Comparison of ENCODE assay signal across 17 cellular contexts in the genomic region with DNA sequence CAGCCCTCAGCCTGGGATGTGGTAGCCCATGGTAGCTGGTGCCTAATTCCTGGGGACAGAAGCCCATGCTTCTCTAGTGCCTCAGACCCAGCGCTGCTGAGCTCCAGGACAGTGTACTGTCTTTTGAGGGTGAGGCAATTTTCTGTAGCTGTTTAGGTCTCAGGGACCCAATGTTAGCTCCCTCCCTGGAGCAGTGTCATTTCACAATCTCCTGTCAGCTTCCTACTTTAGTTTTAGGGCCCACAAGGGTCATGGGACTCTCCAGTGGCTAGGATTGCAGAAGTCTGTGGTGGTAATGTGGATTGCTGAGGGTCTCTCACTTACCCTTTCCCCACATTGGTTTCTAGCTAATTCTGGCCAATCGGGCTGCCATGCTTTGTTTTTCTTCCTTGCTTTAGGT.
"Had no signal": no experiment of that assay in that cellular context is flagged by ENCODE, and none has a peak within 500 bp of the region (broad histone marks: within the 10 kb centered on the region; RNA-seq: fewer than 3 reads in every experiment).

No MANE protein-coding gene starts in this region.

- H3K27ac ChIP-seq: ascending aorta, breast epithelium, heart right ventricle, neutrophil, skin epidermis, transverse colon had no signal

- H3K9me3 ChIP-seq: ascending aorta, breast epithelium, mucosa of descending colon, neutrophil, transverse colon had no signal

- DNase-seq: activated CD4-positive, alpha-beta memory T cell treated with anti-CD3 and anti-CD28 coated beads, Interleukin-2, amount 10 ng/mL, durations not matched to agents 7 days and 5 days; activated CD4-positive, alpha-beta T cell treated with anti-CD3 and anti-CD28 coated beads for 4 hours; activated naive CD4-positive, alpha-beta T cell treated with anti-CD3 and anti-CD28 coated beads, Interleukin-2, amount 10 ng/mL, durations not matched to agents 7 days and 5 days; activated T-cell treated with anti-CD3 and anti-CD28 coated beads, Interleukin-2, amount 50 U/mL, for 24 hours; cerebellar nuclear complex; effector memory CD8-positive, alpha-beta T cell; heart right ventricle; left cardiac atrium; naive thymus-derived CD8-positive, alpha-beta T cell; stimulated activated CD4-positive, alpha-beta T cell treated with anti-CD3 and anti-CD28 coated beads, Interleukin-4, amount 100 ng/mL, for 24 hours; stimulated activated naive CD4-positive, alpha-beta T cell treated with Interleukin-2 at 50 U/mL for 16 hours; transverse colon had no signal

- ATAC-seq: effector memory CD8-positive, alpha-beta T cell; heart right ventricle; left cardiac atrium; mucosa of descending colon; naive thymus-derived CD8-positive, alpha-beta T cell had no signal

- H3K4me3 ChIP-seq: ascending aorta, breast epithelium, heart right ventricle, mucosa of descending colon, skin epidermis, transverse colon had no signal

- H3K4me1 ChIP-seq: ascending aorta, breast epithelium, transverse colon had no signal

- H3K27me3 ChIP-seq: ascending aorta, breast epithelium had no signal

- H3K36me3 ChIP-seq: ascending aorta, breast epithelium, heart right ventricle, neutrophil, transverse colon had no signal
